Comparison of ENCODE assay signal across 25 cellular contexts in genomic region chr7:122273117-122273516, GRCh38. TPM values are rescaled to one million over a fixed set of nuclear protein-coding genes. Genes with fewer than 3 reads are reported as not detected.
A peak's percentile ranks its signal among the peaks of the same experiment; 100 is the strongest.
DNase-seq lines count a peak whose midpoint lies in the region; ATAC-seq and TF ChIP-seq lines count a peak whose summit lies in the region.
"Had no signal": no experiment of that assay in that cellular context is flagged by ENCODE, and none has a peak within 500 bp of the region (broad histone marks: within the 10 kb centered on the region; RNA-seq: fewer than 3 reads in every experiment).

No MANE protein-coding gene starts in this region.

- no peaks in the 10 kb centered on the region for H3K9me3 ChIP-seq in SK-N-SH
- H3K9me3 ChIP-seq in Karpas-422 (ENCODE audit: low read length), result no peaks in the 10 kb centered on the region
- H3K9me3 ChIP-seq: BLaER1 treated with 17β-estradiol and CSF1 and Interleukin-3, amounts not matched to agents 10 nM and 100 nM; MG63 had no signal

- H3K4me2 ChIP-seq in SK-N-SH (no peak overlapping the region), Karpas-422 (ENCODE audit: low read depth, low read length, poor library complexity, severe bottlenecking) (no peak overlapping the region)
- H3K4me2 ChIP-seq: BLaER1 treated with 17β-estradiol and CSF1 and Interleukin-3, amounts not matched to agents 10 nM and 100 nM; PC-9 had no signal

- H3K36me3 ChIP-seq in SK-N-SH (replicated peaks in 1 of 2; ENCODE audit: control insufficient read depth in 1 of 2, insufficient read depth in 2 of 2, low read length in 1 of 2) (no peaks in the 10 kb centered on the region), Karpas-422 (ENCODE audit: insufficient read depth, low read length) (no peaks in the 10 kb centered on the region)
- H3K36me3 ChIP-seq: BLaER1 treated with 17β-estradiol and CSF1 and Interleukin-3, amounts not matched to agents 10 nM and 100 nM; MG63 had no signal

- no peak for TF ChIP-seq RAD21 in SK-N-SH (IDR thresholded peaks at IDR 0.05; ENCODE audit: low read length)

- no peak for ATAC-seq in SK-N-SH treated with all-trans-retinoic acid at 6 μM for 48 hours
- peak; percentile 65 for ATAC-seq in HG02938 (IDR thresholded peaks at IDR 0.05; ENCODE audit: unreplicated experiment)
- peak; percentile 46 for ATAC-seq in HG03558 (IDR thresholded peaks at IDR 0.05; ENCODE audit: extremely low read depth, unreplicated experiment)
- ATAC-seq in GM18873 (IDR thresholded peaks at IDR 0.05; ENCODE audit: low FRiP score, unreplicated experiment), result no peak
- no peak for ATAC-seq in GM18909 (IDR thresholded peaks at IDR 0.05; ENCODE audit: poor library complexity, unreplicated experiment)

- 5% methylated on average over 2 of the region's 2 CpGs for WGBS in SK-N-SH (ENCODE audit: low lambda C conversion rate)

- H3K9me2 ChIP-seq in SK-N-SH (no peaks in the 10 kb centered on the region), Karpas-422 (replicated peaks; ENCODE audit: insufficient read depth, low read length) (no peaks in the 10 kb centered on the region)

- CTCF ChIA-PET in SK-N-SH (lab: Yijun Ruan, JAX), result interaction anchor here (0.6 kb wide), 1 partner anchor 44 kb away, joined by 4 read pairs; no protein-coding TSS in a partner anchor

- no peak for TF ChIP-seq CTCF in SK-N-SH (IDR thresholded peaks at IDR 0.05)

- no peak for DNase-seq in SK-N-SH
- DNase-seq in Karpas-422, result no peak
- DNase-seq in NCI-H774 (lab: John Stamatoyannopoulos, UW), result no peak
- DNase-seq: Caco-2; CD4-positive, alpha-beta memory T cell; DMS 273 treated with DMSO at 0.1 percent for 48 hours; DMS79 treated with DMSO at 0.1 percent for 48 hours; MG63; NCI-H1048; NCI-H1417 treated with DMSO at 0.1 percent for 48 hours; NCI-H187; NCI-H446; NCI-H526 treated with DMSO at 0.1 percent for 48 hours; PC-9; RPMI8226; SHP77 had no signal

- no peaks in the 10 kb centered on the region for H3K27me3 ChIP-seq in SK-N-SH (ENCODE audit: insufficient read depth)
- H3K27me3 ChIP-seq in Karpas-422 (ENCODE audit: low read length), result no peaks in the 10 kb centered on the region
- H3K27me3 ChIP-seq: BLaER1 treated with 17β-estradiol and CSF1 and Interleukin-3, amounts not matched to agents 10 nM and 100 nM; MG63 had no signal

- H4K20me1 ChIP-seq in SK-N-SH (ENCODE audit: insufficient read depth) (no peaks in the 10 kb centered on the region), Karpas-422 (ENCODE audit: insufficient read depth, low read depth, low read length) (no peaks in the 10 kb centered on the region)
- H4K20me1 ChIP-seq: BLaER1 treated with 17β-estradiol and CSF1 and Interleukin-3, amounts not matched to agents 10 nM and 100 nM had no signal

- H3K27ac ChIP-seq in SK-N-SH (ENCODE audit: low read depth in 2 of 2, low read length in 1 of 2), result no peak overlapping the region
- H3K27ac ChIP-seq in Karpas-422 (ENCODE audit: low read length), result no peak overlapping the region
- H3K27ac ChIP-seq: 22Rv1; BLaER1 treated with 17β-estradiol and CSF1 and Interleukin-3, amounts not matched to agents 10 nM and 100 nM; PC-9 had no signal

- H3K79me2 ChIP-seq in SK-N-SH (ENCODE audit: insufficient read depth), result no peaks in the 10 kb centered on the region
- no peaks in the 10 kb centered on the region for H3K79me2 ChIP-seq in Karpas-422 (ENCODE audit: low read length)

- H3K4me1 ChIP-seq in SK-N-SH (ENCODE audit: control insufficient read depth in 1 of 2, insufficient read depth in 2 of 2, low read depth in 1 of 2, low read length in 1 of 2) (no peaks in the 10 kb centered on the region), Karpas-422 (ENCODE audit: low read length) (no peaks in the 10 kb centered on the region)
- H3K4me1 ChIP-seq: BLaER1 treated with 17β-estradiol and CSF1 and Interleukin-3, amounts not matched to agents 10 nM and 100 nM; Caco-2 had no signal

- no peak for TF ChIP-seq EP300 in SK-N-SH (IDR thresholded peaks at IDR 0.05; ENCODE audit: borderline replicate concordance in 1 of 2, low read depth in 1 of 2, low read length in 1 of 2)

- no peaks in the 10 kb centered on the region for H3F3A ChIP-seq in SK-N-SH (replicated peaks; ENCODE audit: insufficient read depth)

- H3K4me3 ChIP-seq in SK-N-SH (ENCODE audit: low read depth in 2 of 2, low read length in 1 of 2) (no peak overlapping the region), Karpas-422 (ENCODE audit: low read length) (no peak overlapping the region)
- H3K4me3 ChIP-seq: BLaER1 treated with 17β-estradiol and CSF1 and Interleukin-3, amounts not matched to agents 10 nM and 100 nM; MG63; PC-9 had no signal

- POLR2A ChIA-PET in SK-N-SH (lab: Yijun Ruan, JAX), result no interaction called here

- H3K9ac ChIP-seq in SK-N-SH (no peak overlapping the region), Karpas-422 (ENCODE audit: low read length) (no peak overlapping the region)
- H3K9ac ChIP-seq: BLaER1 treated with 17β-estradiol and CSF1 and Interleukin-3, amounts not matched to agents 10 nM and 100 nM had no signal

- H2AFZ ChIP-seq in SK-N-SH (ENCODE audit: low read depth) (peak overlapping the region; percentile 18; the same call in 1 of the 2 replicates), Karpas-422 (ENCODE audit: low read length) (no peak overlapping the region)
- H2AFZ ChIP-seq: PC-9 had no signal

TF ChIP-seq in SK-N-SH, 30 proteins besides CTCF, POLR2A, EP300 and RAD21:
- no peak for TF ChIP-seq JUND (IDR thresholded peaks at IDR 0.05)
- TF ChIP-seq FOSL2 (IDR thresholded peaks at IDR 0.05; ENCODE audit: borderline replicate concordance, low read depth), result no peak
- no peak for TF ChIP-seq GABPA (IDR thresholded peaks at IDR 0.05; ENCODE audit: low read depth)
- TF ChIP-seq NFIC (IDR thresholded peaks at IDR 0.05; ENCODE audit: borderline replicate concordance), result no peak
- no peak for TF ChIP-seq TCF12 (IDR thresholded peaks at IDR 0.05)

TF ChIP-seq in SK-N-SH treated with all-trans-retinoic acid at 6 μM for 48 hours, 23 proteins besides CTCF, POLR2A, EP300 and RAD21:
- TF ChIP-seq TOX (CRISPR knock-in tag; IDR thresholded peaks at IDR 0.05; ENCODE audit: borderline replicate concordance) (no peak), ZC3H10 (CRISPR knock-in tag; IDR thresholded peaks at IDR 0.05) (no peak), ZNF565 (CRISPR knock-in tag; conservative IDR thresholded peaks at IDR 0.05; ENCODE audit: low read depth) (no peak), BACH2 (CRISPR knock-in tag; IDR thresholded peaks at IDR 0.05; ENCODE audit: borderline replicate concordance) (no peak), CSDC2 (CRISPR knock-in tag; IDR thresholded peaks at IDR 0.05) (no peak), PATZ1 (CRISPR knock-in tag; IDR thresholded peaks at IDR 0.05; ENCODE audit: borderline replicate concordance) (no peak), CREB5 (CRISPR knock-in tag; IDR thresholded peaks at IDR 0.05; ENCODE audit: low read depth) (no peak)

RNA-seq across cellular contexts. Expression of gene FEZF1, which starts 31.4 kb away (rescaled TPM):
- polyA plus RNA-seq in SK-N-SH (2012; rRNA removed), result not detected in 2 replicates
- polyA plus RNA-seq in SK-N-SH (2012; cell fraction: cytosol; rRNA removed), result not detected in 2 replicates
- not detected in 2 replicates for polyA plus RNA-seq in SK-N-SH (2012; cell fraction: nucleus; rRNA removed)
- not detected in 2 replicates for total RNA-seq in Karpas-422 (2014; rRNA removed; shearing (Covaris generic); ENCODE audit: low replicate concordance)
- total RNA-seq: Caco-2; CD4-positive, alpha-beta memory T cell; LHCN-M2; PC-9; T-helper 2 cell treated with Interferon-gamma antibody and Interleukin-4, amounts not matched to agents 100 ng/mL and 5 ng/mL, for 36 hours had no signal
- polyA plus RNA-seq: CD4-positive, alpha-beta memory T cell had no signal

Comparison
In these comparisons a context has a peak if more than half of its experiments do, and no peak if none do; other contexts are left out.
1. ATAC-seq: peak in HG02938 (single experiment) and HG03558 (single experiment); none in SK-N-SH treated with all-trans-retinoic acid at 6 μM for 48 hours (single experiment), GM18873 (single experiment) and GM18909 (single experiment).